ENCODE assay signal across 1 cellular context in genomic region chr17:3728099-3728498, GRCh38. TPM values are rescaled to one million over a fixed set of nuclear protein-coding genes. Genes with fewer than 3 reads are reported as not detected.
"Had no signal": no experiment of that assay in that cellular context is flagged by ENCODE, and none has a peak within 500 bp of the region (broad histone marks: within the 10 kb centered on the region; RNA-seq: fewer than 3 reads in every experiment).

No MANE protein-coding gene starts in this region.

RNA-seq across cellular contexts. Expression of gene P2RX5, which starts 32.1 kb away (rescaled TPM):
- total RNA-seq: H4 had no signal
